ENCODE assay signal across 23 cellular contexts in genomic region chrX:136318166-136318565, GRCh38. TPM values are rescaled to one million over a fixed set of nuclear protein-coding genes. Genes with fewer than 3 reads are reported as not detected.
"Had no signal": no experiment of that assay in that cellular context is flagged by ENCODE, and none has a peak within 500 bp of the region (broad histone marks: within the 10 kb centered on the region; RNA-seq: fewer than 3 reads in every experiment).

No MANE protein-coding gene starts in this region.

- H3K36me3 ChIP-seq: heart left ventricle, pancreas, stomach, thoracic aorta, transverse colon had no signal

- H3K9me3 Mint-ChIP-seq: naive B cell had no signal

- H3K9me3 ChIP-seq: heart left ventricle, pancreas, stomach, thoracic aorta, transverse colon had no signal

- ATAC-seq: heart left ventricle, pancreas, right cardiac atrium had no signal

- H3K27ac Mint-ChIP-seq: nephron, progenitor cell of endocrine pancreas had no signal

- H3K4me3 ChIP-seq: dorsolateral prefrontal cortex, heart left ventricle, pancreas, stomach, thoracic aorta, transverse colon had no signal

- H3K27me3 Mint-ChIP-seq: naive B cell, progenitor cell of endocrine pancreas had no signal

- H3K36me3 Mint-ChIP-seq: naive B cell had no signal

- H3K4me1 Mint-ChIP-seq: naive B cell, nephron had no signal

- H3K27ac ChIP-seq: dorsolateral prefrontal cortex, heart left ventricle, pancreas, stomach, thoracic aorta, transverse colon had no signal

- H3K4me1 ChIP-seq: heart left ventricle, pancreas, stomach, transverse colon had no signal

- H3K27me3 ChIP-seq: heart left ventricle, pancreas, stomach, transverse colon had no signal

- H3K4me3 Mint-ChIP-seq: naive B cell, nephron had no signal

- DNase-seq: effector CD8-positive, alpha-beta T cell; foreskin melanocyte; heart left ventricle; hippocampal formation; kidney glomerular epithelial cell; mesendoderm; naive B cell; occipital lobe; pancreas; small intestine; stimulated activated CD4-positive, alpha-beta T cell treated with anti-CD3 and anti-CD28 coated beads, Interleukin-12 subunit alpha, Interleukin-12 subunit beta, amount 100 ng/mL, for 4 hours; stimulated activated naive CD4-positive, alpha-beta T cell; stomach; substantia nigra; transverse colon had no signal

RNA-seq across cellular contexts. Expression of gene ADGRG4, which starts 17.4 kb away (rescaled TPM):
- total RNA-seq: liver, lung microvascular endothelial cell, occipital lobe, pancreas, right cardiac atrium, urinary bladder had no signal
